Comparison of ENCODE assay signal across 20 cellular contexts in the genomic region with DNA sequence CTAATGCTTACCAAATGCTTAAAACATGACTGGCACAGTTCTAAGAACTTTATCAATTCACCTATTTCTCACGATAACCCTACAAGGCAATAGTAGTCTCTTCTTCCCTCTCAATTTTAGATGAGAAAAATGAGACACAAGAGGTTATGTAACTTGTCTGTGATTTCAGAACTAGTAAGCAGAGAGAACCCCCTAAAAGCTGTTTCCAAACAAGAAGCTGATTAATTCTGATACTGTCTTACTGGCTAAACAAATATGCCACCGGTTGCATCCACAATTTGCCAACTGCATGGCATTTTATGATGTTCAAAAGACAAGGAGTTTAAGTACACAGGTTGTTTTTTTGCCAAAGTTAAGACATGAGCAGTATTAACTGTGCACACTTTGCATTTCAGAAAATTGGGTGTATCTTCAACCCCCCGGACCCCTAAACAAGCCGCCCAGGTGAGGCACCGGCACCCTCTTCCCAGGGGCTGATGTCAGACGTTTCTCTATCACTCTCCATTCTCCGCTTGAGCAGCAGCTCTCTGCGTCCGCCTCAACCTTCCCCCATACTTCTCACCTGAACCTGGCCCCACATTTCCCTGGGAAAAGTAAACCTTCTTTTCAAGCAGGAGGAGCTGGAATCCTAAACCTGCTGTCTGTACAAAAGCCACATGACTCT.
"Had no signal": no experiment of that assay in that cellular context is flagged by ENCODE, and none has a peak within 500 bp of the region (broad histone marks: within the 10 kb centered on the region; RNA-seq: fewer than 3 reads in every experiment).

No MANE protein-coding gene starts in this region.

- H3K4me3 ChIP-seq: dorsolateral prefrontal cortex, lung, ovary, suprapubic skin, thyroid gland had no signal

- DNase-seq: cortex of kidney; dorsolateral prefrontal cortex; effector CD8-positive, alpha-beta T cell; islet precursor cell; left ventricle myocardium superior; mesenchymal stem cell; midbrain; ovary; right cardiac atrium; small intestine; stimulated activated CD4-positive, alpha-beta T cell treated with anti-CD3 and anti-CD28 coated beads, Interleukin-12 subunit alpha, Interleukin-12 subunit beta, amount 100 ng/mL, for 4 hours; stimulated activated naive CD8-positive, alpha-beta T cell treated with anti-CD3 and anti-CD28 coated beads, Interleukin-15, Interleukin-2, amounts not matched to agents 100 U/mL and 50 U/mL, for 24 hours; thyroid gland had no signal

- H3K4me1 ChIP-seq: suprapubic skin, thyroid gland had no signal

- H3K27me3 Mint-ChIP-seq: type B pancreatic cell had no signal

- ATAC-seq: esophagus mucosa; left ventricle myocardium superior; right cardiac atrium; stimulated activated naive CD8-positive, alpha-beta T cell treated with anti-CD3 and anti-CD28 coated beads, Interleukin-15, Interleukin-2, amounts not matched to agents 100 U/mL and 50 U/mL, for 24 hours had no signal

- H3K27me3 ChIP-seq: dorsolateral prefrontal cortex, ovary, suprapubic skin, thyroid gland had no signal

- H3K4me1 Mint-ChIP-seq: neural crest cell had no signal

- FAIRE-seq: frontal cortex, small intestine, urothelium cell line had no signal

- H3K36me3 ChIP-seq: ovary, suprapubic skin, thyroid gland had no signal

- H3K27ac Mint-ChIP-seq: type B pancreatic cell had no signal

- H3K4me3 Mint-ChIP-seq: neural crest cell, type B pancreatic cell had no signal

- H3K9me3 ChIP-seq: ovary, suprapubic skin, thyroid gland had no signal

- H3K27ac ChIP-seq: dorsolateral prefrontal cortex, ovary, suprapubic skin, thyroid gland had no signal
